In genomic region chr16:50152386-50152806, GRCh38 we compare ENCODE assay signal across 8 cellular contexts. TPM values are rescaled to one million over a fixed set of nuclear protein-coding genes. Genes with fewer than 3 reads are reported as not detected.
DNase-seq lines count a peak whose midpoint lies in the region; ATAC-seq, FAIRE-seq and TF ChIP-seq lines count a peak whose summit lies in the region.

No MANE protein-coding gene starts in this region.

- TF ChIP-seq POLR2A in GM12878 (IDR thresholded peaks at IDR 0.05; ENCODE audit: low read depth, low read length) = no peak

- peaks cover 7% of the 10 kb centered on the region; the same call in 1 of the 2 replicates for H4K20me1 ChIP-seq in GM12878 (ENCODE audit: control insufficient read depth, insufficient read depth)

- FAIRE-seq in GM12878 (lab: Jason Lieb, UNC) = peak; percentile 85

- DNase-seq in BE2C (peak; percentile 40), T-helper 9 cell (peak; percentile 52), GM12878 (ENCODE audit: low read depth, low spot score) (peak; percentile 68), kidney tubule cell (ENCODE audit: low spot score) (peak; percentile 43), amniotic stem cell (lab: John Stamatoyannopoulos, UW) (no peak)
- DNase-seq in stimulated activated CD4-positive, alpha-beta T cell treated with anti-CD3 and anti-CD28 coated beads, Interleukin-2, amount 100 ng/mL, for 48 hours = peak; percentile 61 to 63

- H3K4me2 ChIP-seq in GM12878 (ENCODE audit: control insufficient read depth, insufficient read depth) = peak overlapping the region; percentile 62

- peak; percentile 60 for ATAC-seq in GM19438 (IDR thresholded peaks at IDR 0.05; ENCODE audit: low read depth, unreplicated experiment)
- ATAC-seq in HG03520 (IDR thresholded peaks at IDR 0.05; ENCODE audit: unreplicated experiment) = peak; percentile 44
- peak; percentile 79 for ATAC-seq in GM12878

- CTCF ChIA-PET in GM12878 (lab: Yijun Ruan, JAX) = interaction anchor here (1.0 to 2.4 kb wide), 8 partner anchors 10 to 128 kb away, joined by 3 to 14 read pairs (median 6); partner anchors contain the start of genes CNEP1R1 and HEATR3

- TF ChIP-seq CTCF in BE2C (IDR thresholded peaks at IDR 0.05; ENCODE audit: low read depth, low read length) (no peak), GM12878 (IDR thresholded peaks at IDR 0.05 in 2 of 3, conservative IDR thresholded peaks at IDR 0.05 in 1 of 3; ENCODE audit: control insufficient read depth in 2 of 3, extremely low read depth in 1 of 3, insufficient read depth in 1 of 3, low read depth in 3 of 3, low read length in 3 of 3) (no peak)

- POLR2A ChIA-PET in GM12878 (lab: Charles Lee) = interaction anchor here (1.0 to 3.2 kb wide), 5 partner anchors 14 to 126 kb away, joined by 3 to 18 read pairs (median 3); no protein-coding TSS in a partner anchor

- H3K9me3 ChIP-seq in BE2C (no peaks in the 10 kb centered on the region), GM12878 (replicated peaks; ENCODE audit: control insufficient read depth, insufficient read depth, low read length) (no peaks in the 10 kb centered on the region)

- H3K27me3 ChIP-seq in BE2C (no peaks in the 10 kb centered on the region), GM12878 (replicated peaks in 1 of 2; ENCODE audit: control insufficient read depth in 2 of 2, insufficient read depth in 2 of 2, low read length in 1 of 2) (no peaks in the 10 kb centered on the region)

- peaks cover 5% of the 10 kb centered on the region; the same call in 1 of the 2 replicates for H3K4me1 ChIP-seq in BE2C
- peaks cover 6% of the 10 kb centered on the region for H3K4me1 ChIP-seq in GM12878 (ENCODE audit: control insufficient read depth, insufficient read depth, low read length)

- H3K79me2 ChIP-seq in GM12878 (ENCODE audit: control insufficient read depth, insufficient read depth, low read length) = peaks cover 38% of the 10 kb centered on the region

- peak overlapping the region; percentile 96 for H3K27ac ChIP-seq in GM12878 (ENCODE audit: control insufficient read depth, insufficient read depth)

- no TSS peak for BruUV-seq in GM12878 (replicated peaks; lab: Mats Ljungman, UMichigan)

- H3K9ac ChIP-seq in GM12878 (ENCODE audit: control insufficient read depth, insufficient read depth, low read length) = peak overlapping the region; percentile 79

- H3K4me3 ChIP-seq in BE2C (ENCODE audit: low read depth, low read length) = peak overlapping the region; percentile 96
- peak overlapping the region; percentile 64 for H3K4me3 ChIP-seq in GM12878

- in situ Hi-C loops in GM12878 (cut with MboI) = no loop called here

- TF ChIP-seq RAD21 in GM12878 (IDR thresholded peaks at IDR 0.05; ENCODE audit: insufficient read depth, low read depth, low read length) = peak; percentile 16; the same call in 1 of the 2 replicates

- H3K36me3 ChIP-seq in BE2C = no peaks in the 10 kb centered on the region
- no peaks in the 10 kb centered on the region for H3K36me3 ChIP-seq in GM12878 (ENCODE audit: control insufficient read depth in 2 of 2, insufficient read depth in 2 of 2, low read length in 1 of 2)

- H2AFZ ChIP-seq in GM12878 (ENCODE audit: control insufficient read depth, low read depth, low read length) = peak overlapping the region; percentile 93

- WGBS in GM12878 (ENCODE audit: insufficient coverage, insufficient replicate concordance, low lambda C conversion rate, missing lambda C conversion rate) = 2% methylated on average over 24 of the region's 24 CpGs

- SMC1A ChIA-PET in GM12878 (lab: Charles Lee; ENCODE audit: uncharacterized antibody, unreplicated experiment) = interaction anchor here (0.5 to 3.1 kb wide), 13 partner anchors 10 to 127 kb away, joined by 3 to 17 read pairs (median 4); partner anchors contain the start of gene CNEP1R1

- RAD21 ChIA-PET in GM12878 (lab: Charles Lee; ENCODE audit: unreplicated experiment) = interaction anchor here (0.8 to 1.5 kb wide), 5 partner anchors 31 to 127 kb away, joined by 3 to 11 read pairs (median 3); partner anchors contain the start of gene CNEP1R1

- intact Hi-C loops in GM12878 (cut with micrococcal nuclease; ENCODE audit: unreplicated experiment) = loop anchor here (1.0 to 10.0 kb wide), 5 partner anchors 32 to 592 kb away; partner anchors contain the start of genes CNEP1R1 and CYLD

- peak; percentile 73 to 77 for TF ChIP-seq EP300 in GM12878 (IDR thresholded peaks at IDR 0.05; ENCODE audit: borderline replicate concordance in 1 of 2, control insufficient read depth in 1 of 2, low read depth in 2 of 2, low read length in 2 of 2)

TF ChIP-seq in GM12878, 131 proteins besides CTCF, POLR2A, EP300 and RAD21 (continues in another document):
- TF ChIP-seq JUND (IDR thresholded peaks at IDR 0.05; ENCODE audit: low read depth, low read length) (peak; percentile 11; the same call in 1 of the 2 replicates), ATF3 (IDR thresholded peaks at IDR 0.05; ENCODE audit: borderline replicate concordance, extremely low read depth, low read depth, low read length) (no peak), ATF7 (IDR thresholded peaks at IDR 0.05; ENCODE audit: low read depth) (no peak), MLLT1 (IDR thresholded peaks at IDR 0.05) (peak; percentile 73), CBFB (IDR thresholded peaks at IDR 0.05; ENCODE audit: low read depth) (peak; percentile 92), E2F8 (IDR thresholded peaks at IDR 0.05; ENCODE audit: low read depth, partially characterized antibody) (no peak), RCOR1 (conservative IDR thresholded peaks at IDR 0.05; ENCODE audit: low read depth, low read length) (0 out of 2 replicates have a peak, but pooled peaks have one; percentile 39)

RNA-seq across cellular contexts. Expression of gene TENT4B, which starts 0.7 kb away (rescaled TPM):
- polyA plus RNA-seq in BE2C (2012; ENCODE audit: insufficient read depth, insufficient read length, low read depth) = 8.6 TPM
- 17.1 and 18.2 TPM in 2 replicates for total RNA-seq in GM12878 (2013; cell fraction: nucleolus; rRNA removed)
- total RNA-seq in GM12878 (2014; rRNA removed) (10.0 and 10.8 TPM in 2 replicates), GM12878 (2014; rRNA removed; fragmentation: Illumina TruSeq; extraction: Trizol) (9.8 and 10.7 TPM in 2 replicates), GM12878 (2021) (13.0 and 15.4 TPM in 2 replicates)
- polyA plus RNA-seq in GM12878 (2011; ENCODE audit: low read depth) = 4.1 TPM
- polyA plus RNA-seq in GM12878 (2011; rRNA removed) (12.5 and 18.5 TPM in 2 replicates), GM12878 (2014; fragmentation: Illumina TruSeq; extraction: Trizol) (13.4 and 17.0 TPM in 2 replicates), GM12878 (2014; fragmentation: Nextera tagmentation; extraction: Ambion mirVana) (10 to 100 TPM; 11.7 to 16.7 TPM), GM12878 (2014; rRNA removed) (7.3 and 9.0 TPM in 2 replicates), GM12878 (2016; fragmentation: Nextera tagmentation; extraction: Ambion mirVana) (1 to 10 TPM; 4.4 to 8.4 TPM)
- polyA plus RNA-seq in GM12878 (2011; cell fraction: cytosol; rRNA removed) = 5.7 and 6.2 TPM in 2 replicates
- 4.8 TPM in 2 replicates for polyA plus RNA-seq in GM12878 (2011; cell fraction: nucleus; rRNA removed)
- polyA plus RNA-seq in GM12878 (2012) = 6.2 and 8.1 TPM in 2 replicates
- 13.0 and 20.9 TPM in 2 replicates for polyA minus RNA-seq in GM12878 (2011; rRNA and poly(A)+ RNA removed)
- 8.7 and 8.8 TPM in 2 replicates for polyA minus RNA-seq in GM12878 (2011; cell fraction: cytosol; rRNA and poly(A)+ RNA removed)
- 3.3 and 6.9 TPM in 2 replicates for polyA minus RNA-seq in GM12878 (2011; cell fraction: nucleus; rRNA and poly(A)+ RNA removed)
